ENCODE assay signal across 1 cellular context in genomic region chr6:32920610-32921188, GRCh38.
TF ChIP-seq lines count a peak whose summit lies in the region.

No MANE protein-coding gene starts in this region.

TF ChIP-seq in GM12878, 131 proteins besides CTCF, POLR2A, EP300 and RAD21:
- peak; percentile 42 for TF ChIP-seq JUNB (IDR thresholded peaks at IDR 0.05)
- 0 out of 2 replicates have a peak, but pooled peaks have one; percentile 23 for TF ChIP-seq NFIC (IDR thresholded peaks at IDR 0.05; ENCODE audit: low read depth, low read length)
- TF ChIP-seq RAD51 (IDR thresholded peaks at IDR 0.05), result no peak
- TF ChIP-seq SPI1 (IDR thresholded peaks at IDR 0.05; ENCODE audit: borderline replicate concordance, insufficient read depth, low read depth, low read length), result peak; percentile 8; the same call in 1 of the 2 replicates
